15 cellular contexts compared by ENCODE assay signal in genomic region chr1:7454895-7455784, GRCh38.
DNase-seq lines count a peak whose midpoint lies in the region; ATAC-seq and TF ChIP-seq lines count a peak whose summit lies in the region.
"Had no signal": no experiment of that assay in that cellular context is flagged by ENCODE, and none has a peak within 500 bp of the region (broad histone marks: within the 10 kb centered on the region; RNA-seq: fewer than 3 reads in every experiment).

No MANE protein-coding gene starts in this region.

- ATAC-seq in GM19452 (IDR thresholded peaks at IDR 0.05; ENCODE audit: unreplicated experiment) (no peak), HG03280 (IDR thresholded peaks at IDR 0.05; ENCODE audit: unreplicated experiment) (no peak), HG02938 (IDR thresholded peaks at IDR 0.05; ENCODE audit: unreplicated experiment) (no peak)
- ATAC-seq: stimulated activated memory B cell treated with anti-CD40 and anti-IgM and Interleukin-4, amounts not matched to agents 10 μg/mL and 1 μg/mL and 100 μg/mL, for 72 hours had no signal

- H3K27me3 Mint-ChIP-seq in nephron (ENCODE audit: low read depth) = peaks cover 21% of the 10 kb centered on the region

- no peaks in the 10 kb centered on the region for H3K36me3 ChIP-seq in ACC112 (ENCODE audit: insufficient read depth, low read length)
- H3K36me3 ChIP-seq: adrenal gland had no signal

- H3K4me3 ChIP-seq in ACC112 (ENCODE audit: low read depth, low read length) (no peak overlapping the region), choroid plexus epithelial cell (ENCODE audit: low read depth, low read length) (no peak overlapping the region)
- H3K4me3 ChIP-seq: adrenal gland, lung had no signal

- H3K27me3 ChIP-seq in ACC112 (ENCODE audit: insufficient read depth, low read length) = no peaks in the 10 kb centered on the region
- H3K27me3 ChIP-seq: adrenal gland had no signal

- no peaks in the 10 kb centered on the region for H3K36me3 Mint-ChIP-seq in nephron (ENCODE audit: low read depth)
- H3K36me3 Mint-ChIP-seq: stimulated activated memory B cell treated with anti-CD40 and anti-IgM and Interleukin-4, amounts not matched to agents 10 μg/mL and 1 μg/mL and 100 μg/mL, for 72 hours had no signal

- H2AFZ ChIP-seq in ACC112 (ENCODE audit: low read length, unreplicated experiment) = peak overlapping the region; percentile 25

- H3K4me1 Mint-ChIP-seq in nephron = peaks cover 45% of the 10 kb centered on the region
- H3K4me1 Mint-ChIP-seq: stimulated activated memory B cell treated with anti-CD40 and anti-IgM and Interleukin-4, amounts not matched to agents 10 μg/mL and 1 μg/mL and 100 μg/mL, for 72 hours had no signal

- H3K79me2 ChIP-seq in ACC112 (ENCODE audit: control insufficient read depth, insufficient read depth, low read length, unreplicated experiment) = no peaks in the 10 kb centered on the region

- H3K4me1 ChIP-seq in ACC112 (ENCODE audit: control insufficient read depth, insufficient read depth, low read length, unreplicated experiment) = no peaks in the 10 kb centered on the region

- no peak for TF ChIP-seq CTCF in choroid plexus epithelial cell (conservative IDR thresholded peaks at IDR 0.05; ENCODE audit: low read depth, low read length)
- TF ChIP-seq CTCF in nephron (IDR thresholded peaks at IDR 0.05; ENCODE audit: unreplicated experiment in 3 of 3) = no peak

- H3K27ac Mint-ChIP-seq in nephron = peak overlapping the region; percentile 90 to 91 (median 91)
- H3K27ac Mint-ChIP-seq: stimulated activated memory B cell treated with anti-CD40 and anti-IgM and Interleukin-4, amounts not matched to agents 10 μg/mL and 1 μg/mL and 100 μg/mL, for 72 hours had no signal

- no peaks in the 10 kb centered on the region for H3K9me3 Mint-ChIP-seq in nephron
- H3K9me3 Mint-ChIP-seq: stimulated activated memory B cell treated with anti-CD40 and anti-IgM and Interleukin-4, amounts not matched to agents 10 μg/mL and 1 μg/mL and 100 μg/mL, for 72 hours had no signal

- peak; percentile 86 for DNase-seq in M059J (ENCODE audit: low read depth)
- DNase-seq in choroid plexus epithelial cell (ENCODE audit: low read depth) = peak; percentile 58
- no peak for DNase-seq in GM03348 (ENCODE audit: low spot score)
- DNase-seq: activated CD8-positive, alpha-beta memory T cell treated with anti-CD3 and anti-CD28 coated beads, Interleukin-2, amount 50 U/mL, for 4 hours; effector CD4-positive, alpha-beta T cell; GOT3; stimulated activated CD4-positive, alpha-beta T cell treated with anti-CD3 and anti-CD28 coated beads, Interleukin-4, amount 100 ng/mL, for 24 hours had no signal

- peak overlapping the region in 2 of 3 experiments; percentile 34 to 39 for H3K4me3 Mint-ChIP-seq in nephron
- H3K4me3 Mint-ChIP-seq: stimulated activated memory B cell treated with anti-CD40 and anti-IgM and Interleukin-4, amounts not matched to agents 10 μg/mL and 1 μg/mL and 100 μg/mL, for 72 hours had no signal

- no peak overlapping the region for H3K27ac ChIP-seq in ACC112 (ENCODE audit: low read depth, low read length)
